8 cellular contexts compared by ENCODE assay signal in the genomic region with DNA sequence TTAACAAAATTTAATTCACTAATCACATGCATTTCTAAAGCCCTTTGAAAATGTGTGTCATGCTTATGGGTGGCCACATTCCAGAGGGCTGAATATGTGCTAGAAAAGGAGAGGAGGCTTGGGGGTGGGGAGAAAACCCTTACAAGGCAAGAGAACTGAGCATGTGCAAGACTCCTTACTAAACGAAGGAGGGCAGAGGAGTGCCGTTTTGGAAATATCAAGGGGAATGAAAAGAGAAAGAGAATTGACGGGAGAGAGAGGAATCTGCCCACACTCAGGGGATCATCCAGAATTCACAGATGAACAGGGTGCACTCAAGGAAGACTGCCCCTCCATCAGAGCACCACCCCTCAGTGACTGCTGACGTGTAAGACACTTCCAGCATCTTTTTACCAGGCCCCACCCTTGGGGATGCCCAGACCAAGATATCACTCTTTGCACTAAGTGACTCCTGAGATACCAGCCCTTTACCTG. TPM values are rescaled to one million over a fixed set of nuclear protein-coding genes. Genes with fewer than 3 reads are reported as not detected.
DNase-seq lines count a peak whose midpoint lies in the region; ATAC-seq and TF ChIP-seq lines count a peak whose summit lies in the region.

No MANE protein-coding gene starts in this region.

- peaks cover 27% of the 10 kb centered on the region for H3K4me1 Mint-ChIP-seq in nephron
- H3K4me1 Mint-ChIP-seq in activated CD8-positive, alpha-beta T cell treated with anti-CD3 and anti-CD28 coated beads for 36 hours (ENCODE audit: low read depth), result peaks cover 6% of the 10 kb centered on the region

- POLR2A ChIA-PET in activated CD8-positive, alpha-beta T cell treated with anti-CD3 and anti-CD28 coated beads for 36 hours (lab: Charles Lee), result no interaction called here

- peaks cover 3% of the 10 kb centered on the region for H3K36me3 Mint-ChIP-seq in nephron (ENCODE audit: low read depth)
- no peaks in the 10 kb centered on the region for H3K36me3 Mint-ChIP-seq in activated CD8-positive, alpha-beta T cell treated with anti-CD3 and anti-CD28 coated beads for 36 hours (ENCODE audit: low read depth)

- peak overlapping the region; percentile 60 for H3K4me2 ChIP-seq in OCI-LY3 (ENCODE audit: low read length)

- DNase-seq in AG10803 (ENCODE audit: low read depth), result peak; percentile 98
- DNase-seq in BE2C, result no peak
- no peak for DNase-seq in stimulated activated CD4-positive, alpha-beta T cell treated with anti-CD3 and anti-CD28 coated beads, Interleukin-15, amount 100 ng/mL, for 24 hours
- no peak for DNase-seq in cerebellar nuclear complex (lab: John Stamatoyannopoulos, UW)
- no peak for DNase-seq in activated CD8-positive, alpha-beta T cell treated with anti-CD3 and anti-CD28 coated beads for 36 hours

- no peaks in the 10 kb centered on the region for H3K27me3 Mint-ChIP-seq in nephron (ENCODE audit: low read depth)
- peaks cover 2% of the 10 kb centered on the region for H3K27me3 Mint-ChIP-seq in activated CD8-positive, alpha-beta T cell treated with anti-CD3 and anti-CD28 coated beads for 36 hours

- H3K27me3 ChIP-seq in OCI-LY3 (ENCODE audit: low read depth, low read length) (no peaks in the 10 kb centered on the region), BE2C (no peaks in the 10 kb centered on the region)

- peaks cover 16% of the 10 kb centered on the region for H3K4me1 ChIP-seq in OCI-LY3 (ENCODE audit: low read length)
- H3K4me1 ChIP-seq in BE2C, result peaks cover 4% of the 10 kb centered on the region

- H2AFZ ChIP-seq in OCI-LY3 (ENCODE audit: low read depth, low read length), result peak overlapping the region; percentile 67

- no peaks in the 10 kb centered on the region for H4K20me1 ChIP-seq in OCI-LY3 (ENCODE audit: insufficient read depth, low read length)

- peak overlapping the region; percentile 15; the same call in 1 of the 2 replicates for H3K9ac ChIP-seq in OCI-LY3 (ENCODE audit: low read length)

- no peak overlapping the region for H3K27ac ChIP-seq in OCI-LY3 (ENCODE audit: low read length)

- intact Hi-C loops in activated CD8-positive, alpha-beta T cell treated with anti-CD3 and anti-CD28 coated beads for 36 hours (cut with micrococcal nuclease), result no loop called here

- CTCF ChIA-PET in activated CD8-positive, alpha-beta T cell treated with anti-CD3 and anti-CD28 coated beads for 36 hours (lab: Charles Lee), result no interaction called here

- H3K79me2 ChIP-seq in OCI-LY3 (ENCODE audit: low read length), result no peaks in the 10 kb centered on the region

- ATAC-seq in esophagus mucosa, result peak; percentile 80
- no peak for ATAC-seq in activated CD8-positive, alpha-beta T cell treated with anti-CD3 and anti-CD28 coated beads for 36 hours

- H3K9me3 Mint-ChIP-seq in nephron, result no peaks in the 10 kb centered on the region
- no peaks in the 10 kb centered on the region for H3K9me3 Mint-ChIP-seq in activated CD8-positive, alpha-beta T cell treated with anti-CD3 and anti-CD28 coated beads for 36 hours

- peak overlapping the region; percentile 64 for H3K4me3 ChIP-seq in AG10803 (ENCODE audit: low read length)
- peak overlapping the region; percentile 61 for H3K4me3 ChIP-seq in OCI-LY3 (ENCODE audit: low read length)
- H3K4me3 ChIP-seq in BE2C (ENCODE audit: low read depth, low read length), result no peak overlapping the region

- H3K9me3 ChIP-seq in OCI-LY3 (ENCODE audit: insufficient read depth, low read length), result no peaks in the 10 kb centered on the region
- H3K9me3 ChIP-seq in BE2C, result no peaks in the 10 kb centered on the region

- peak overlapping the region; percentile 36 to 74 (median 53) for H3K4me3 Mint-ChIP-seq in nephron
- H3K4me3 Mint-ChIP-seq in activated CD8-positive, alpha-beta T cell treated with anti-CD3 and anti-CD28 coated beads for 36 hours, result no peak overlapping the region

- H3K27ac Mint-ChIP-seq in nephron, result peak overlapping the region; percentile 78 to 91 (median 89)
- no peak overlapping the region for H3K27ac Mint-ChIP-seq in activated CD8-positive, alpha-beta T cell treated with anti-CD3 and anti-CD28 coated beads for 36 hours

- TF ChIP-seq CTCF in AG10803 (conservative IDR thresholded peaks at IDR 0.05; ENCODE audit: low read length) (peak; percentile 45; the same call in 1 of the 2 replicates), OCI-LY3 (IDR thresholded peaks at IDR 0.05; ENCODE audit: low read depth, low read length) (peak; percentile 13; the same call in 1 of the 2 replicates), nephron (IDR thresholded peaks at IDR 0.05; ENCODE audit: unreplicated experiment in 3 of 3) (no peak), BE2C (IDR thresholded peaks at IDR 0.05; ENCODE audit: low read depth, low read length) (no peak)
- TF ChIP-seq CTCF in activated CD8-positive, alpha-beta T cell treated with anti-CD3 and anti-CD28 coated beads for 36 hours (IDR thresholded peaks at IDR 0.05), result no peak

- H3K36me3 ChIP-seq in OCI-LY3 (replicated peaks; ENCODE audit: low read depth, low read length), result no peaks in the 10 kb centered on the region
- H3K36me3 ChIP-seq in BE2C, result no peaks in the 10 kb centered on the region

RNA-seq across cellular contexts. Expression of gene TSC22D2, which starts 37.9 kb away (rescaled TPM):
- 28.1 TPM for total RNA-seq in esophagus mucosa
- polyA plus RNA-seq in BE2C (2012; ENCODE audit: insufficient read depth, insufficient read length, low read depth), result 8.9 TPM
- 10 to 100 TPM; 12.3 to 16.7 TPM for total RNA-seq in activated CD8-positive, alpha-beta T cell treated with anti-CD3 and anti-CD28 coated beads for 36 hours

Comparison
In these comparisons a context has a peak if more than half of its experiments do, and no peak if none do; other contexts are left out.
1. CTCF ChIP-seq: peak in AG10803 (single experiment) and OCI-LY3 (single experiment); none in nephron (0 of 3), BE2C (single experiment) and activated CD8-positive, alpha-beta T cell treated with anti-CD3 and anti-CD28 coated beads for 36 hours (single experiment).